In genomic region chr11:30423886-30424285, GRCh38 we compare ENCODE assay signal across 12 cellular contexts.
"Had no signal": no experiment of that assay in that cellular context is flagged by ENCODE, and none has a peak within 500 bp of the region (broad histone marks: within the 10 kb centered on the region; RNA-seq: fewer than 3 reads in every experiment).

No MANE protein-coding gene starts in this region.

- H3K4me3 Mint-ChIP-seq: activated B cell treated with CpG ODN at 0.5 μM for 24 hours; activated CD4-positive, alpha-beta T cell treated with anti-CD3 and anti-CD28 coated beads, Interleukin-2, amount 10 ng/mL, durations not matched to agents 7 days and 5 days; T-helper 17 cell had no signal

- H3K27ac ChIP-seq: adrenal gland, esophagus muscularis mucosa, upper lobe of right lung had no signal

- H3K27ac Mint-ChIP-seq: activated B cell treated with CpG ODN at 0.5 μM for 24 hours; activated CD4-positive, alpha-beta T cell treated with anti-CD3 and anti-CD28 coated beads, Interleukin-2, amount 10 ng/mL, durations not matched to agents 7 days and 5 days; T-helper 17 cell had no signal

- H3K4me1 ChIP-seq: adrenal gland, upper lobe of right lung had no signal

- H3K27me3 Mint-ChIP-seq: progenitor cell of endocrine pancreas had no signal

- H3K36me3 ChIP-seq: adrenal gland, esophagus muscularis mucosa, upper lobe of right lung had no signal

- DNase-seq: activated B cell treated with CpG ODN at 0.5 μM for 24 hours; activated CD4-positive, alpha-beta T cell treated with anti-CD3 and anti-CD28 coated beads, Interleukin-2, amount 10 ng/mL, durations not matched to agents 7 days and 5 days; activated naive CD4-positive, alpha-beta T cell treated with anti-CD3 and anti-CD28 coated beads, Interleukin-2, amount 50 U/mL, for 16 hours; adrenal gland; glutamatergic neuron; stimulated activated CD4-positive, alpha-beta T cell treated with anti-CD3 and anti-CD28 coated beads, Interleukin-12 subunit alpha, Interleukin-12 subunit beta, amount 100 ng/mL, for 4 hours; stimulated activated CD4-positive, alpha-beta T cell treated with anti-CD3 and anti-CD28 coated beads, Interleukin-2, amount 100 ng/mL, for 48 hours; stimulated activated naive CD4-positive, alpha-beta T cell treated with Interleukin-2 at 50 U/mL for 16 hours; T-helper 17 cell; upper lobe of right lung had no signal

- H3K9me3 Mint-ChIP-seq: activated B cell treated with CpG ODN at 0.5 μM for 24 hours; activated CD4-positive, alpha-beta T cell treated with anti-CD3 and anti-CD28 coated beads, Interleukin-2, amount 10 ng/mL, durations not matched to agents 7 days and 5 days had no signal

- H3K27me3 ChIP-seq: adrenal gland, esophagus muscularis mucosa, upper lobe of right lung had no signal

- H3K4me3 ChIP-seq: adrenal gland, esophagus muscularis mucosa, upper lobe of right lung had no signal

- H3K9me3 ChIP-seq: adrenal gland, esophagus muscularis mucosa, upper lobe of right lung had no signal

- H3K4me1 Mint-ChIP-seq: activated B cell treated with CpG ODN at 0.5 μM for 24 hours; activated CD4-positive, alpha-beta T cell treated with anti-CD3 and anti-CD28 coated beads, Interleukin-2, amount 10 ng/mL, durations not matched to agents 7 days and 5 days; T-helper 17 cell had no signal
